Comparison of ENCODE assay signal across 14 cellular contexts in genomic region chr1:221783936-221784335, GRCh38. TPM values are rescaled to one million over a fixed set of nuclear protein-coding genes. Genes with fewer than 3 reads are reported as not detected.
DNase-seq lines count a peak whose midpoint lies in the region; ATAC-seq and TF ChIP-seq lines count a peak whose summit lies in the region.
"Had no signal": no experiment of that assay in that cellular context is flagged by ENCODE, and none has a peak within 500 bp of the region (broad histone marks: within the 10 kb centered on the region; RNA-seq: fewer than 3 reads in every experiment).

No MANE protein-coding gene starts in this region.

- intact Hi-C loops in breast epithelium (cut with DNase I; ENCODE audit: low total_unique reads), result no loop called here

- POLR2A ChIA-PET in activated CD8-positive, alpha-beta T cell treated with anti-CD3 and anti-CD28 coated beads, Interleukin-2, amount 10 ng/mL, durations not matched to agents 7 days and 5 days (lab: Charles Lee), result interaction anchor here (0.9 to 3.5 kb wide), 5 partner anchors 10 to 43 kb away, joined by 3 to 12 read pairs (median 4); partner anchors contain the start of gene DUSP10

- H3K36me3 ChIP-seq in KOPT-K1 (ENCODE audit: insufficient read depth, low read length) (no peaks in the 10 kb centered on the region), breast epithelium (no peaks in the 10 kb centered on the region)
- H3K36me3 ChIP-seq: SJSA1 had no signal

- H3K4me1 Mint-ChIP-seq in activated CD8-positive, alpha-beta T cell treated with anti-CD3 and anti-CD28 coated beads, Interleukin-2, amount 10 ng/mL, durations not matched to agents 7 days and 5 days (ENCODE audit: low read depth), result peaks cover 67% of the 10 kb centered on the region

- H3K9me3 ChIP-seq in KOPT-K1 (ENCODE audit: insufficient read depth, low read length, poor library complexity, severe bottlenecking) (no peaks in the 10 kb centered on the region), breast epithelium (no peaks in the 10 kb centered on the region)
- H3K9me3 ChIP-seq: Caco-2, SJSA1 had no signal

- no peak for TF ChIP-seq CTCF in breast epithelium (IDR thresholded peaks at IDR 0.05)
- TF ChIP-seq CTCF in GM13976 (IDR thresholded peaks at IDR 0.05; ENCODE audit: borderline replicate concordance, control extremely low read depth, extremely low read depth, insufficient read depth, missing control alignments), result no peak

- peaks cover 14% of the 10 kb centered on the region for H3K36me3 Mint-ChIP-seq in activated CD8-positive, alpha-beta T cell treated with anti-CD3 and anti-CD28 coated beads, Interleukin-2, amount 10 ng/mL, durations not matched to agents 7 days and 5 days (ENCODE audit: low read depth)

- CTCF ChIA-PET in activated CD8-positive, alpha-beta T cell treated with anti-CD3 and anti-CD28 coated beads, Interleukin-2, amount 10 ng/mL, durations not matched to agents 7 days and 5 days (lab: Charles Lee), result interaction anchor here (0.9 to 3.2 kb wide), 4 partner anchors 9 to 671 kb away, joined by 4 to 12 read pairs (median 7); partner anchors contain the start of gene DUSP10

- H3K9me3 Mint-ChIP-seq in activated CD8-positive, alpha-beta T cell treated with anti-CD3 and anti-CD28 coated beads, Interleukin-2, amount 10 ng/mL, durations not matched to agents 7 days and 5 days (ENCODE audit: insufficient read depth), result no peaks in the 10 kb centered on the region

- no peak overlapping the region for H3K4me3 ChIP-seq in breast epithelium
- H3K4me3 ChIP-seq: SJSA1 had no signal

- peak overlapping the region; percentile 60 for H3K4me3 Mint-ChIP-seq in activated CD8-positive, alpha-beta T cell treated with anti-CD3 and anti-CD28 coated beads, Interleukin-2, amount 10 ng/mL, durations not matched to agents 7 days and 5 days

- peak; percentile 61 to 71 for ATAC-seq in activated CD4-positive, CD25-positive, alpha-beta regulatory T cell treated with anti-CD3 and anti-CD28 coated beads, Interleukin-2, amount 50 U/mL, for 24 hours
- ATAC-seq in activated CD8-positive, alpha-beta T cell treated with anti-CD3 and anti-CD28 coated beads, Interleukin-2, amount 10 ng/mL, durations not matched to agents 7 days and 5 days, result peak; percentile 70
- ATAC-seq: HCT116 had no signal

- H3K4me1 ChIP-seq in breast epithelium, result no peaks in the 10 kb centered on the region
- H3K4me1 ChIP-seq: Caco-2, SJSA1 had no signal

- no peaks in the 10 kb centered on the region for H3K27me3 Mint-ChIP-seq in activated CD8-positive, alpha-beta T cell treated with anti-CD3 and anti-CD28 coated beads, Interleukin-2, amount 10 ng/mL, durations not matched to agents 7 days and 5 days (ENCODE audit: low read depth)

- in situ Hi-C loops in GM13976 (cut with MboI; ENCODE audit: low sequenced_read_pairs, unreplicated experiment), result no loop called here

- H3K27me3 ChIP-seq in breast epithelium, result no peaks in the 10 kb centered on the region
- H3K27me3 ChIP-seq: SJSA1 had no signal

- TF ChIP-seq POLR2A in breast epithelium (IDR thresholded peaks at IDR 0.05), result no peak

- H3K27ac Mint-ChIP-seq in activated CD8-positive, alpha-beta T cell treated with anti-CD3 and anti-CD28 coated beads, Interleukin-2, amount 10 ng/mL, durations not matched to agents 7 days and 5 days, result peak overlapping the region; percentile 53

- H3K27ac ChIP-seq in KOPT-K1 (ENCODE audit: low read depth, low read length, poor library complexity, severe bottlenecking), result peak overlapping the region; percentile 67
- H3K27ac ChIP-seq in breast epithelium, result no peak overlapping the region
- H3K27ac ChIP-seq: SJSA1 had no signal

- DNase-seq in activated CD4-positive, CD25-positive, alpha-beta regulatory T cell treated with anti-CD3 and anti-CD28 coated beads, Interleukin-2, amount 50 U/mL, for 72 hours, result no peak
- peak; percentile 44 for DNase-seq in activated CD8-positive, alpha-beta T cell treated with anti-CD3 and anti-CD28 coated beads, Interleukin-2, amount 10 ng/mL, durations not matched to agents 7 days and 5 days
- peak; percentile 9 for DNase-seq in pons (ENCODE audit: low spot score)
- no peak for DNase-seq in breast epithelium (ENCODE audit: low spot score in 2 of 2)
- DNase-seq in GM13976 (ENCODE audit: low spot score), result no peak
- DNase-seq in NCI-H2029 treated with DMSO at 0.1 percent for 48 hours (lab: John Stamatoyannopoulos, UW), result no peak
- DNase-seq: 8988T; Caco-2; effector CD8-positive, alpha-beta T cell; NK-92 treated with Interleukin-12 subunit alpha and Interleukin-12 subunit beta, amount 100 ng/mL, for 24 hours had no signal

RNA-seq across cellular contexts. Expression of gene DUSP10, which starts 42.0 kb away (rescaled TPM):
- total RNA-seq in activated CD8-positive, alpha-beta T cell treated with anti-CD3 and anti-CD28 coated beads, Interleukin-2, amount 10 ng/mL, durations not matched to agents 7 days and 5 days, result 10 to 100 TPM; 12.1 to 13.0 TPM
- total RNA-seq in breast epithelium, result 10 to 100 TPM; 15.5 to 33.2 (median 28.2) TPM

Comparison
In these comparisons a context has a peak if more than half of its experiments do, and no peak if none do; other contexts are left out.
1. DNase-seq: peak in activated CD8-positive, alpha-beta T cell treated with anti-CD3 and anti-CD28 coated beads, Interleukin-2, amount 10 ng/mL, durations not matched to agents 7 days and 5 days (single experiment) and pons (single experiment); none in activated CD4-positive, CD25-positive, alpha-beta regulatory T cell treated with anti-CD3 and anti-CD28 coated beads, Interleukin-2, amount 50 U/mL, for 72 hours (single experiment), breast epithelium (0 of 2), GM13976 (single experiment) and NCI-H2029 treated with DMSO at 0.1 percent for 48 hours (single experiment).